ENCODE assay signal across 9 cellular contexts in genomic region chr4:8534129-8534528, GRCh38. TPM values are rescaled to one million over a fixed set of nuclear protein-coding genes. Genes with fewer than 3 reads are reported as not detected.
DNase-seq lines count a peak whose midpoint lies in the region; ATAC-seq, FAIRE-seq and TF ChIP-seq lines count a peak whose summit lies in the region.
"Had no signal": no experiment of that assay in that cellular context is flagged by ENCODE, and none has a peak within 500 bp of the region (broad histone marks: within the 10 kb centered on the region; RNA-seq: fewer than 3 reads in every experiment).

No MANE protein-coding gene starts in this region.

- H4K20me1 ChIP-seq in PC-9 (ENCODE audit: insufficient read depth) (no peaks in the 10 kb centered on the region), keratinocyte (ENCODE audit: control insufficient read depth, extremely low read depth, insufficient read depth, low read length) (no peaks in the 10 kb centered on the region)

- peaks cover 15% of the 10 kb centered on the region for H3K9me3 Mint-ChIP-seq in activated T-helper 2 cell treated with anti-CD3 and anti-CD28 coated beads, Interferon-gamma antibody, Interleukin-2, Interleukin-4, amounts not matched to agents 10 μg/mL and 5 μg/mL and 100 μg/mL, durations not matched to agents 14 hours and 24 hours and 36 hours

- CTCF ChIA-PET in PC-9 (lab: Charles Lee) = interaction anchor here (1.3 kb wide), 1 partner anchor 61 kb away, joined by 3 read pairs; no protein-coding TSS in a partner anchor

- H2AFZ ChIP-seq in PC-9 = peak overlapping the region; percentile 68; the same call in 1 of the 2 replicates
- peak overlapping the region; percentile 90 for H2AFZ ChIP-seq in keratinocyte (ENCODE audit: control insufficient read depth, low read length)

- H3K27ac Mint-ChIP-seq in activated T-helper 2 cell treated with anti-CD3 and anti-CD28 coated beads, Interferon-gamma antibody, Interleukin-2, Interleukin-4, amounts not matched to agents 10 μg/mL and 5 μg/mL and 100 μg/mL, durations not matched to agents 14 hours and 24 hours and 36 hours = no peak overlapping the region

- no TSS peak for BruUV-seq in PC-9 (replicated peaks; lab: Mats Ljungman, UMichigan)

- H3K79me2 ChIP-seq in PC-9 (ENCODE audit: low read depth) (no peaks in the 10 kb centered on the region), keratinocyte (ENCODE audit: control insufficient read depth, insufficient read depth, low read length) (no peaks in the 10 kb centered on the region)

- H3F3A ChIP-seq in PC-9 (ENCODE audit: insufficient read depth, low read depth) = peaks cover 32% of the 10 kb centered on the region

- no peaks in the 10 kb centered on the region; the same call in 1 of the 2 replicates for H3K9me3 ChIP-seq in PC-9 (ENCODE audit: insufficient read depth, low read depth)
- H3K9me3 ChIP-seq in keratinocyte (ENCODE audit: control insufficient read depth, low read depth, low read length) = no peaks in the 10 kb centered on the region

- H3K27ac ChIP-seq in PC-9 (peak overlapping the region; percentile 97), keratinocyte (ENCODE audit: control insufficient read depth, insufficient read depth, low read length) (peak overlapping the region; percentile 47)

- peak overlapping the region; percentile 61 for H3K9ac ChIP-seq in keratinocyte (ENCODE audit: control insufficient read depth, extremely low read depth, insufficient read depth, low read length)

- no peaks in the 10 kb centered on the region for H3K9me2 ChIP-seq in PC-9 (ENCODE audit: insufficient read depth)

- H3K4me3 Mint-ChIP-seq in activated T-helper 2 cell treated with anti-CD3 and anti-CD28 coated beads, Interferon-gamma antibody, Interleukin-2, Interleukin-4, amounts not matched to agents 10 μg/mL and 5 μg/mL and 100 μg/mL, durations not matched to agents 14 hours and 24 hours and 36 hours (ENCODE audit: low read depth) = no peak overlapping the region

- POLR2A ChIA-PET in PC-9 (lab: Charles Lee; ENCODE audit: unreplicated experiment) = interaction anchor here (0.5 to 0.6 kb wide), 2 partner anchors 16 to 23 kb away, joined by 3 to 4 read pairs; no protein-coding TSS in a partner anchor

- DNase-seq in PC-9 = peak; percentile 71 to 94
- DNase-seq in keratinocyte (ENCODE audit: low read depth, low spot score) = no peak
- DNase-seq in NCI-H1694 treated with DMSO at 0.1 percent for 48 hours (lab: John Stamatoyannopoulos, UW) = no peak
- no peak for DNase-seq in AG08395 (ENCODE audit: low spot score)
- no peak for DNase-seq in activated T-helper 2 cell treated with anti-CD3 and anti-CD28 coated beads, Interferon-gamma antibody, Interleukin-2, Interleukin-4, amounts not matched to agents 10 μg/mL and 5 μg/mL and 100 μg/mL, durations not matched to agents 14 hours and 24 hours and 36 hours (ENCODE audit: low spot score)
- no peak for DNase-seq in NCI-H146 treated with DMSO at 0.1 percent for 48 hours (lab: John Stamatoyannopoulos, UW; ENCODE audit: unreplicated experiment)

- TF ChIP-seq CTCF in PC-9 (conservative IDR thresholded peaks at IDR 0.05) (no peak), keratinocyte (optimal IDR thresholded peaks at IDR 0.05 in 1 of 3, IDR thresholded peaks at IDR 0.05 in 1 of 3, conservative IDR thresholded peaks at IDR 0.05 in 1 of 3; ENCODE audit: extremely low read depth in 1 of 3, insufficient read depth in 2 of 3, low read length in 3 of 3) (no peak)

- H3K4me2 ChIP-seq in PC-9 = peak overlapping the region; percentile 91
- peak overlapping the region; percentile 69 for H3K4me2 ChIP-seq in keratinocyte (ENCODE audit: control insufficient read depth, extremely low read depth, insufficient read depth, low read depth, low read length)

- H3K4me3 ChIP-seq in PC-9 = peak overlapping the region; percentile 51
- peak overlapping the region in 1 of 3 experiments; percentile 35 for H3K4me3 ChIP-seq in keratinocyte (ENCODE audit: control insufficient read depth in 2 of 3, extremely low read depth in 1 of 3, insufficient read depth in 2 of 3, low read depth in 1 of 3, low read length in 3 of 3)

- peak; percentile 66 for ATAC-seq in GM18861 (IDR thresholded peaks at IDR 0.05; ENCODE audit: unreplicated experiment)
- ATAC-seq in HG02763 (IDR thresholded peaks at IDR 0.05; ENCODE audit: unreplicated experiment) = peak; percentile 81

- H3K27me3 Mint-ChIP-seq in activated T-helper 2 cell treated with anti-CD3 and anti-CD28 coated beads, Interferon-gamma antibody, Interleukin-2, Interleukin-4, amounts not matched to agents 10 μg/mL and 5 μg/mL and 100 μg/mL, durations not matched to agents 14 hours and 24 hours and 36 hours (ENCODE audit: low read depth) = peaks cover 1% of the 10 kb centered on the region

- no peaks in the 10 kb centered on the region for H3K4me1 Mint-ChIP-seq in activated T-helper 2 cell treated with anti-CD3 and anti-CD28 coated beads, Interferon-gamma antibody, Interleukin-2, Interleukin-4, amounts not matched to agents 10 μg/mL and 5 μg/mL and 100 μg/mL, durations not matched to agents 14 hours and 24 hours and 36 hours (ENCODE audit: low read depth)

- peaks cover 75% of the 10 kb centered on the region for H3K4me1 ChIP-seq in PC-9 (replicated peaks; ENCODE audit: insufficient read depth)
- H3K4me1 ChIP-seq in keratinocyte (ENCODE audit: control insufficient read depth, extremely low read depth, insufficient read depth, low read length) = peaks cover 30% of the 10 kb centered on the region

- H3K27me3 ChIP-seq in PC-9 (ENCODE audit: insufficient read depth, low read depth) (no peaks in the 10 kb centered on the region), keratinocyte (ENCODE audit: control insufficient read depth, extremely low read depth, insufficient read depth, low read length) (peaks cover 2% of the 10 kb centered on the region)

- H3K36me3 Mint-ChIP-seq in activated T-helper 2 cell treated with anti-CD3 and anti-CD28 coated beads, Interferon-gamma antibody, Interleukin-2, Interleukin-4, amounts not matched to agents 10 μg/mL and 5 μg/mL and 100 μg/mL, durations not matched to agents 14 hours and 24 hours and 36 hours (ENCODE audit: low read depth) = no peaks in the 10 kb centered on the region

- FAIRE-seq in keratinocyte (lab: Jason Lieb, UNC) = peak; percentile 66

- intact Hi-C loops in PC-9 (cut with micrococcal nuclease; ENCODE audit: unreplicated experiment) = loop anchor here (1.0 to 2.0 kb wide), 2 partner anchors 15 to 61 kb away; no protein-coding TSS in a partner anchor
- intact Hi-C loops in activated T-helper 2 cell treated with anti-CD3 and anti-CD28 coated beads, Interferon-gamma antibody, Interleukin-2, Interleukin-4, amounts not matched to agents 10 μg/mL and 5 μg/mL and 100 μg/mL, durations not matched to agents 14 hours and 24 hours and 36 hours (cut with micrococcal nuclease) = no loop called here

- H3K36me3 ChIP-seq in PC-9 (ENCODE audit: low read depth) (no peaks in the 10 kb centered on the region), keratinocyte (ENCODE audit: control insufficient read depth in 2 of 2, extremely low read depth in 1 of 2, insufficient read depth in 2 of 2, low read length in 2 of 2) (no peaks in the 10 kb centered on the region)

- dilution Hi-C loops in keratinocyte (cut with MboI; ENCODE audit: extremely low pct_ligation_motif_present, low sequenced_read_pairs) = no loop called here

- no peaks in the 10 kb centered on the region for H3K9me1 ChIP-seq in keratinocyte (ENCODE audit: control insufficient read depth, extremely low read depth, insufficient read depth, low read length)

RNA-seq across cellular contexts. Expression of gene GPR78, which starts 46.1 kb away (rescaled TPM):
- 56.6 and 68.2 TPM in 2 replicates for total RNA-seq in PC-9 (2021)
- polyA plus RNA-seq in keratinocyte = 0.05 TPM in 1 of 3 replicates, not detected in the others
- not detected for polyA plus RNA-seq in keratinocyte (2011; ENCODE audit: low read depth)
- polyA plus RNA-seq in keratinocyte (2011; cell fraction: cytosol; rRNA removed) = not detected in 2 replicates
- polyA plus RNA-seq in keratinocyte (2011; cell fraction: nucleus; rRNA removed) = 0.17 and 0.20 TPM in 2 replicates
- 0.25 TPM in 1 of 2 replicates, not detected in the other for polyA plus RNA-seq in keratinocyte (2012; ENCODE audit: low replicate concordance)
- 0.20 TPM in 1 of 3 replicates, not detected in the others for polyA minus RNA-seq in keratinocyte
- polyA minus RNA-seq in keratinocyte (2011; cell fraction: cytosol; rRNA and poly(A)+ RNA removed) = not detected
- polyA minus RNA-seq in keratinocyte (2011; cell fraction: nucleus; rRNA and poly(A)+ RNA removed) = 0.31 and 1.4 TPM in 2 replicates
- total RNA-seq in activated T-helper 2 cell treated with anti-CD3 and anti-CD28 coated beads, Interferon-gamma antibody, Interleukin-2, Interleukin-4, amounts not matched to agents 10 μg/mL and 5 μg/mL and 100 μg/mL, durations not matched to agents 14 hours and 24 hours and 36 hours = not detected in 2 replicates
- total RNA-seq: mononuclear cell had no signal

RNA-seq across cellular contexts. Expression of gene CPZ, which starts 58.4 kb away (rescaled TPM):
- 9.1 and 12.1 TPM in 2 replicates for total RNA-seq in PC-9 (2021)
- not detected in 3 replicates for polyA plus RNA-seq in keratinocyte
- polyA plus RNA-seq in keratinocyte (2011; ENCODE audit: low read depth) = not detected
- polyA plus RNA-seq in keratinocyte (2011; cell fraction: cytosol; rRNA removed) = not detected in 2 replicates
- 0.07 TPM in 1 of 2 replicates, not detected in the other for polyA plus RNA-seq in keratinocyte (2011; cell fraction: nucleus; rRNA removed)
- polyA plus RNA-seq in keratinocyte (2012; ENCODE audit: low replicate concordance) = not detected in 2 replicates
- not detected in 3 replicates for polyA minus RNA-seq in keratinocyte
- polyA minus RNA-seq in keratinocyte (2011; cell fraction: cytosol; rRNA and poly(A)+ RNA removed) = not detected
- polyA minus RNA-seq in keratinocyte (2011; cell fraction: nucleus; rRNA and poly(A)+ RNA removed) = not detected in 2 replicates
- total RNA-seq in activated T-helper 2 cell treated with anti-CD3 and anti-CD28 coated beads, Interferon-gamma antibody, Interleukin-2, Interleukin-4, amounts not matched to agents 10 μg/mL and 5 μg/mL and 100 μg/mL, durations not matched to agents 14 hours and 24 hours and 36 hours = not detected in 2 replicates
- total RNA-seq: mononuclear cell had no signal

Comparison
In these comparisons a context has a peak if more than half of its experiments do, and no peak if none do; other contexts are left out.
1. DNase-seq: peak in PC-9 (2 of 2); none in keratinocyte (single experiment), NCI-H1694 treated with DMSO at 0.1 percent for 48 hours (single experiment), AG08395 (single experiment), activated T-helper 2 cell treated with anti-CD3 and anti-CD28 coated beads, Interferon-gamma antibody, Interleukin-2, Interleukin-4, amounts not matched to agents 10 μg/mL and 5 μg/mL and 100 μg/mL, durations not matched to agents 14 hours and 24 hours and 36 hours (single experiment) and NCI-H146 treated with DMSO at 0.1 percent for 48 hours (single experiment).
2. RNA of gene GPR78, which starts 46.1 kb away (total RNA-seq): 56.6 to 68.2 TPM in PC-9; not detected in activated T-helper 2 cell treated with anti-CD3 and anti-CD28 coated beads, Interferon-gamma antibody, Interleukin-2, Interleukin-4, amounts not matched to agents 10 μg/mL and 5 μg/mL and 100 μg/mL, durations not matched to agents 14 hours and 24 hours and 36 hours; every median in the first group is over 10 times any median in the second.
3. RNA of gene CPZ, which starts 58.4 kb away (total RNA-seq): 9.1 to 12.1 TPM in PC-9; not detected in activated T-helper 2 cell treated with anti-CD3 and anti-CD28 coated beads, Interferon-gamma antibody, Interleukin-2, Interleukin-4, amounts not matched to agents 10 μg/mL and 5 μg/mL and 100 μg/mL, durations not matched to agents 14 hours and 24 hours and 36 hours; every median in the first group is over 10 times any median in the second.